8 cellular contexts compared by ENCODE assay signal in genomic region chr17:55845385-55845784, GRCh38.
A peak's percentile ranks its signal among the peaks of the same experiment; 100 is the strongest.
DNase-seq lines count a peak whose midpoint lies in the region; ATAC-seq and TF ChIP-seq lines count a peak whose summit lies in the region.

No MANE protein-coding gene starts in this region.

- no peak for ATAC-seq in activated CD8-positive, alpha-beta T cell treated with anti-CD3 and anti-CD28 coated beads for 36 hours
- ATAC-seq in GM19328 (IDR thresholded peaks at IDR 0.05; ENCODE audit: unreplicated experiment) (no peak), GM21526 (IDR thresholded peaks at IDR 0.05; ENCODE audit: low FRiP score, unreplicated experiment) (no peak)

- H3K27ac ChIP-seq in cardiac muscle cell: no peak overlapping the region

- H3K36me3 ChIP-seq in cardiac muscle cell: no peaks in the 10 kb centered on the region

- no peaks in the 10 kb centered on the region for H3K4me1 Mint-ChIP-seq in activated CD8-positive, alpha-beta T cell treated with anti-CD3 and anti-CD28 coated beads for 36 hours (ENCODE audit: low read depth)

- H3K4me1 ChIP-seq in cardiac muscle cell (ENCODE audit: low read depth): peaks cover 12% of the 10 kb centered on the region

- POLR2A ChIA-PET in activated CD8-positive, alpha-beta T cell treated with anti-CD3 and anti-CD28 coated beads for 36 hours (lab: Charles Lee): no interaction called here

- H3K9me3 Mint-ChIP-seq in activated CD8-positive, alpha-beta T cell treated with anti-CD3 and anti-CD28 coated beads for 36 hours: no peaks in the 10 kb centered on the region

- no peaks in the 10 kb centered on the region for H3K9me3 ChIP-seq in cardiac muscle cell (ENCODE audit: low read depth)

- intact Hi-C loops in activated CD8-positive, alpha-beta T cell treated with anti-CD3 and anti-CD28 coated beads for 36 hours (cut with micrococcal nuclease): loop anchor here (10.0 kb wide), 1 partner anchor 469 kb away; no protein-coding TSS in a partner anchor
- intact Hi-C loops in posterior vena cava (cut with DNase I): no loop called here

- no peak overlapping the region for H3K4me3 Mint-ChIP-seq in activated CD8-positive, alpha-beta T cell treated with anti-CD3 and anti-CD28 coated beads for 36 hours

- no peak overlapping the region for H3K27ac Mint-ChIP-seq in activated CD8-positive, alpha-beta T cell treated with anti-CD3 and anti-CD28 coated beads for 36 hours

- DNase-seq in activated CD4-positive, alpha-beta T cell treated with anti-CD3 and anti-CD28 coated beads for 48 hours: peak; percentile 39
- no peak for DNase-seq in activated CD4-positive, alpha-beta T cell treated with anti-CD3 and anti-CD28 coated beads for 4 hours
- peak; percentile 26 for DNase-seq in activated CD8-positive, alpha-beta T cell treated with anti-CD3 and anti-CD28 coated beads for 36 hours
- peak; percentile 62 to 79 for DNase-seq in cardiac muscle cell (ENCODE audit: low read depth in 1 of 2, low spot score in 1 of 2)
- peak; percentile 89 for DNase-seq in posterior vena cava (ENCODE audit: low spot score)
- no peak for DNase-seq in NCI-H1436 (lab: John Stamatoyannopoulos, UW)

- CTCF ChIA-PET in activated CD8-positive, alpha-beta T cell treated with anti-CD3 and anti-CD28 coated beads for 36 hours (lab: Charles Lee): interaction anchor here (1.0 to 1.7 kb wide), 2 partner anchors 193 to 474 kb away, joined by 3 to 4 read pairs; no protein-coding TSS in a partner anchor

- H3K36me3 Mint-ChIP-seq in activated CD8-positive, alpha-beta T cell treated with anti-CD3 and anti-CD28 coated beads for 36 hours (ENCODE audit: low read depth): no peaks in the 10 kb centered on the region

- H3K27me3 ChIP-seq in cardiac muscle cell: peaks cover 12% of the 10 kb centered on the region

- H3K27me3 Mint-ChIP-seq in activated CD8-positive, alpha-beta T cell treated with anti-CD3 and anti-CD28 coated beads for 36 hours: peaks cover 10% of the 10 kb centered on the region

- peak overlapping the region; percentile 3 for H3K4me3 ChIP-seq in cardiac muscle cell

- TF ChIP-seq CTCF in activated CD8-positive, alpha-beta T cell treated with anti-CD3 and anti-CD28 coated beads for 36 hours (IDR thresholded peaks at IDR 0.05): peak; percentile 46
- TF ChIP-seq CTCF in cardiac muscle cell (IDR thresholded peaks at IDR 0.05; ENCODE audit: low read depth, low read length): peak; percentile 62

Comparison
In these comparisons a context has a peak if more than half of its experiments do, and no peak if none do; other contexts are left out.
1. DNase-seq: peak in activated CD4-positive, alpha-beta T cell treated with anti-CD3 and anti-CD28 coated beads for 48 hours (single experiment), activated CD8-positive, alpha-beta T cell treated with anti-CD3 and anti-CD28 coated beads for 36 hours (single experiment), cardiac muscle cell (2 of 2) and posterior vena cava (single experiment); none in activated CD4-positive, alpha-beta T cell treated with anti-CD3 and anti-CD28 coated beads for 4 hours (0 of 2) and NCI-H1436 (single experiment).